Comparison of ENCODE assay signal across 17 cellular contexts in the genomic region with DNA sequence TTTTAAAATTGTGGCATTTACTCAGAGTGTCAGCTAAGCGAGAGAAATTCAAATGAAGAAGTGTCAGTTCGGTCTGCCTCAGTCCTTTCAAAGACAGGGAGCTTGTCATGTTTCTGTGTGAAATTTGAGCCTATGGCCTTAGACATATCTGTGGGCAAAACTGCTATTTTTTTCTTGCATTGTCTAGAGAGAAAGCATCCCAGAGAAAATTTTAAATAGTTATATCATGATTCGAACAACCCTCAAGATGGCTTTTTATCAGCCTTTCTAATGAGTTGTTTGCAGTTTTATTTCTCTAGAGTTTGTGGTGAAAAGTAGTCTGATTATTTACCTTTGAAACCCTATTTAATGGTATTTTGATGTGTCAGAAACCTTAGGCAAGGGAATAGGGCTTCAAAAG. TPM values are rescaled to one million over a fixed set of nuclear protein-coding genes. Genes with fewer than 3 reads are reported as not detected.
"Had no signal": no experiment of that assay in that cellular context is flagged by ENCODE, and none has a peak within 500 bp of the region (broad histone marks: within the 10 kb centered on the region; RNA-seq: fewer than 3 reads in every experiment).

No MANE protein-coding gene starts in this region.

- H3K4me3 ChIP-seq: dorsolateral prefrontal cortex, gastroesophageal sphincter, heart right ventricle, right atrium auricular region, skin epidermis, transverse colon had no signal

- H3K9me3 ChIP-seq: gastroesophageal sphincter, heart right ventricle, neutrophil, right atrium auricular region, transverse colon had no signal

- H3K4me1 ChIP-seq: gastroesophageal sphincter, heart right ventricle, right atrium auricular region, transverse colon had no signal

- H3K27ac ChIP-seq: dorsolateral prefrontal cortex, gastroesophageal sphincter, heart right ventricle, neutrophil, right atrium auricular region, skin epidermis, transverse colon had no signal

- DNase-seq: activated B cell treated with CpG ODN at 0.5 μM for 24 hours; activated CD4-positive, alpha-beta T cell treated with anti-CD3 and anti-CD28 coated beads, Interleukin-2, amount 10 ng/mL, durations not matched to agents 24 days and 14 days; activated CD8-positive, alpha-beta memory T cell treated with anti-CD3 and anti-CD28 coated beads, Interleukin-2, amount 50 U/mL, for 4 hours; activated CD8-positive, alpha-beta T cell treated with anti-CD3 and anti-CD28 coated beads, Interleukin-2, amount 10 ng/mL, durations not matched to agents 7 days and 5 days; activated effector memory CD4-positive, alpha-beta T cell treated with anti-CD3 and anti-CD28 coated beads, Interleukin-2, amount 50 U/mL, for 16 hours; activated T-cell treated with anti-CD3 and anti-CD28 coated beads, Interleukin-2, amount 50 U/mL, for 48 hours; dorsolateral prefrontal cortex; erythroblast; heart right ventricle; midbrain; stimulated activated naive CD8-positive, alpha-beta T cell treated with anti-CD3 and anti-CD28 coated beads, Interleukin-15, Interleukin-2, amounts not matched to agents 100 U/mL and 50 U/mL, for 24 hours; transverse colon had no signal

- H3K36me3 ChIP-seq: gastroesophageal sphincter, heart right ventricle, neutrophil, right atrium auricular region, transverse colon had no signal

- H3K27me3 ChIP-seq: dorsolateral prefrontal cortex, gastroesophageal sphincter, right atrium auricular region, transverse colon had no signal

RNA-seq across cellular contexts. Expression of a gene that starts 50.2 kb away (rescaled TPM):
- total RNA-seq: activated B cell treated with CpG ODN at 0.5 μM for 24 hours; activated CD4-positive, alpha-beta T cell treated with anti-CD3 and anti-CD28 coated beads, Interleukin-2, amount 10 ng/mL, durations not matched to agents 24 days and 14 days; activated CD8-positive, alpha-beta T cell treated with anti-CD3 and anti-CD28 coated beads, Interleukin-2, amount 10 ng/mL, durations not matched to agents 7 days and 5 days; T-helper 2 cell treated with Interferon-gamma antibody and Interleukin-4, amounts not matched to agents 100 ng/mL and 5 ng/mL, for 36 hours had no signal
